ENCODE assay signal across 8 cellular contexts in genomic region chr2:174603280-174603679, GRCh38. TPM values are rescaled to one million over a fixed set of nuclear protein-coding genes. Genes with fewer than 3 reads are reported as not detected.
DNase-seq lines count a peak whose midpoint lies in the region; ATAC-seq and TF ChIP-seq lines count a peak whose summit lies in the region.

No MANE protein-coding gene starts in this region.

- H3K27me3 ChIP-seq in KMS-11 (ENCODE audit: insufficient read depth, low read depth) (no peaks in the 10 kb centered on the region), left lung (no peaks in the 10 kb centered on the region)

- H3K27ac Mint-ChIP-seq in stimulated activated naive CD8-positive, alpha-beta T cell treated with anti-CD3 and anti-CD28 coated beads, Interleukin-15, amount 100 ng/mL, for 72 hours, result peak overlapping the region in 1 of 2 donors; percentile 64

- H3K4me1 Mint-ChIP-seq in stimulated activated naive CD8-positive, alpha-beta T cell treated with anti-CD3 and anti-CD28 coated beads, Interleukin-15, amount 100 ng/mL, for 72 hours, result peaks cover 96% of the 10 kb centered on the region

- no peak overlapping the region for H2AFZ ChIP-seq in KMS-11 (ENCODE audit: low read depth)

- peak; percentile 79 for ATAC-seq in left lung
- peak; percentile 64 for ATAC-seq in stimulated activated naive CD8-positive, alpha-beta T cell treated with anti-CD3 and anti-CD28 coated beads, Interleukin-15, amount 100 ng/mL, for 72 hours
- ATAC-seq in GM21723 (IDR thresholded peaks at IDR 0.05; ENCODE audit: unreplicated experiment), result no peak

- no peaks in the 10 kb centered on the region for H3K9me3 ChIP-seq in left lung

- H3K4me3 ChIP-seq in AG10803 (ENCODE audit: low read length) (no peak overlapping the region), KMS-11 (IDR thresholded peaks at IDR 0.05; ENCODE audit: insufficient read depth, low read depth, low read length) (no peak overlapping the region), left lung (no peak overlapping the region)

- peaks cover 66% of the 10 kb centered on the region for H3K4me1 ChIP-seq in KMS-11 (ENCODE audit: low read depth, poor library complexity, severe bottlenecking)
- peaks cover 0 to 63% of the 10 kb centered on the region in 2 donors for H3K4me1 ChIP-seq in left lung

- in situ Hi-C loops in GM13976 (cut with MboI; ENCODE audit: low sequenced_read_pairs, unreplicated experiment), result no loop called here

- H3K9ac ChIP-seq in KMS-11, result no peak overlapping the region

- DNase-seq in AG10803 (ENCODE audit: low read depth), result peak; percentile 81
- DNase-seq in GM13976 (ENCODE audit: low spot score), result no peak
- peak; percentile 32 for DNase-seq in T-helper 9 cell
- peak in 43 of 61 donors; percentile 11 to 82 (median 40) for DNase-seq in caudate nucleus (lab: John Stamatoyannopoulos, UW)
- DNase-seq in left lung, result peak in 1 of 2 donors; percentile 53
- peak in 1 of 2 donors; percentile 46 for DNase-seq in stimulated activated naive CD8-positive, alpha-beta T cell treated with anti-CD3 and anti-CD28 coated beads, Interleukin-15, amount 100 ng/mL, for 72 hours

- TF ChIP-seq CTCF in AG10803 (conservative IDR thresholded peaks at IDR 0.05; ENCODE audit: low read length), result peak; percentile 68
- peak; percentile 68 for TF ChIP-seq CTCF in GM13976 (IDR thresholded peaks at IDR 0.05; ENCODE audit: borderline replicate concordance, control extremely low read depth, extremely low read depth, insufficient read depth, missing control alignments)
- peak; percentile 66 for TF ChIP-seq CTCF in KMS-11 (conservative IDR thresholded peaks at IDR 0.05; ENCODE audit: low read depth, low read length)
- TF ChIP-seq CTCF in left lung (IDR thresholded peaks at IDR 0.05), result peak in 1 of 2 donors; percentile 16

- H3K9me3 Mint-ChIP-seq in stimulated activated naive CD8-positive, alpha-beta T cell treated with anti-CD3 and anti-CD28 coated beads, Interleukin-15, amount 100 ng/mL, for 72 hours, result peaks cover 6 to 7% of the 10 kb centered on the region in 2 donors

- no peaks in the 10 kb centered on the region for H4K20me1 ChIP-seq in KMS-11 (ENCODE audit: insufficient read depth)

- H3K4me2 ChIP-seq in KMS-11, result no peak overlapping the region; the same call in 1 of the 2 replicates

- H3K36me3 ChIP-seq in KMS-11 (ENCODE audit: insufficient read depth), result no peaks in the 10 kb centered on the region
- H3K36me3 ChIP-seq in left lung, result no peaks in the 10 kb centered on the region

- H3K4me3 Mint-ChIP-seq in stimulated activated naive CD8-positive, alpha-beta T cell treated with anti-CD3 and anti-CD28 coated beads, Interleukin-15, amount 100 ng/mL, for 72 hours, result no peak overlapping the region

- peaks cover under 1% of the 10 kb centered on the region; the same call in 1 of the 2 replicates for H3K79me2 ChIP-seq in KMS-11 (ENCODE audit: insufficient read depth, low read depth)

- H3K27ac ChIP-seq in KMS-11 (no peak overlapping the region), caudate nucleus (ENCODE audit: low read depth, low read length) (no peak overlapping the region), left lung (no peak overlapping the region)

- no peaks in the 10 kb centered on the region for H3K27me3 Mint-ChIP-seq in stimulated activated naive CD8-positive, alpha-beta T cell treated with anti-CD3 and anti-CD28 coated beads, Interleukin-15, amount 100 ng/mL, for 72 hours

- intact Hi-C loops in left lung (cut with DNase I), result loop anchor here in 1 of 2 donors (10.0 kb wide), 2 partner anchors 82 to 138 kb away; no protein-coding TSS in a partner anchor

RNA-seq across cellular contexts. Expression of gene WIPF1, which starts 5.7 kb away (rescaled TPM):
- total RNA-seq in left lung, result 100 to 1,000 TPM in 1 of 2 donors, 10 to 100 TPM in 1; 47.5 to 117 TPM
